8 cellular contexts compared by ENCODE assay signal in genomic region chr2:149329068-149329467, GRCh38. TPM values are rescaled to one million over a fixed set of nuclear protein-coding genes. Genes with fewer than 3 reads are reported as not detected.
A peak's percentile ranks its signal among the peaks of the same experiment; 100 is the strongest.
DNase-seq lines count a peak whose midpoint lies in the region; ATAC-seq, FAIRE-seq and TF ChIP-seq lines count a peak whose summit lies in the region.

No MANE protein-coding gene starts in this region.

- H3K4me2 ChIP-seq in GM12878 (ENCODE audit: control insufficient read depth, insufficient read depth), result peak overlapping the region; percentile 79; the same call in 1 of the 2 replicates

- BruUV-seq in GM12878 (replicated peaks; lab: Mats Ljungman, UMichigan), result no TSS peak

- DNase-seq in DMS153 (lab: John Stamatoyannopoulos, UW) (peak; percentile 38), GM12878 (ENCODE audit: low read depth, low spot score) (no peak), amygdala (lab: John Stamatoyannopoulos, UW) (no peak), SHP77 (lab: John Stamatoyannopoulos, UW) (no peak), NCI-H446 (lab: John Stamatoyannopoulos, UW) (no peak)

- H3K4me3 ChIP-seq in HUES64 (ENCODE audit: low read length) (peak overlapping the region; percentile 93), GM12878 (no peak overlapping the region), mucosa of rectum (ENCODE audit: low read length in 2 of 2) (peak overlapping the region; percentile 67 to 81)

- no peak for TF ChIP-seq RAD21 in GM12878 (IDR thresholded peaks at IDR 0.05; ENCODE audit: insufficient read depth, low read depth, low read length)

- H3K27ac ChIP-seq in HUES64 (ENCODE audit: low read depth, low read length), result no peak overlapping the region
- H3K27ac ChIP-seq in GM12878 (ENCODE audit: control insufficient read depth, insufficient read depth), result no peak overlapping the region
- H3K27ac ChIP-seq in mucosa of rectum (ENCODE audit: low read depth in 2 of 2, low read length in 2 of 2), result no peak overlapping the region

- TF ChIP-seq CTCF in GM12878 (IDR thresholded peaks at IDR 0.05 in 2 of 3, conservative IDR thresholded peaks at IDR 0.05 in 1 of 3; ENCODE audit: control insufficient read depth in 2 of 3, extremely low read depth in 1 of 3, insufficient read depth in 1 of 3, low read depth in 3 of 3, low read length in 3 of 3), result peak in 1 of 3 experiments; percentile 7; a peak in 1 of 6 replicates

- in situ Hi-C loops in GM12878 (cut with MboI), result no loop called here

- H3K27me3 ChIP-seq in HUES64 (ENCODE audit: insufficient read depth, low read length), result peaks cover 28% of the 10 kb centered on the region
- peaks cover 2 to 9% of the 10 kb centered on the region in 2 experiments for H3K27me3 ChIP-seq in GM12878 (replicated peaks in 1 of 2; ENCODE audit: control insufficient read depth in 2 of 2, insufficient read depth in 2 of 2, low read length in 1 of 2)
- H3K27me3 ChIP-seq in mucosa of rectum (ENCODE audit: control insufficient read depth in 2 of 2, insufficient read depth in 2 of 2, low read length in 2 of 2), result peaks cover 0 to 7% of the 10 kb centered on the region in 2 donors

- H3K79me2 ChIP-seq in GM12878 (ENCODE audit: control insufficient read depth, insufficient read depth, low read length), result no peaks in the 10 kb centered on the region

- H3K9me3 ChIP-seq in HUES64 (ENCODE audit: insufficient read depth, low read depth, low read length), result no peaks in the 10 kb centered on the region
- no peaks in the 10 kb centered on the region for H3K9me3 ChIP-seq in GM12878 (replicated peaks; ENCODE audit: control insufficient read depth, insufficient read depth, low read length)
- no peaks in the 10 kb centered on the region for H3K9me3 ChIP-seq in mucosa of rectum (ENCODE audit: control insufficient read depth in 2 of 2, low read length in 2 of 2)

- no peaks in the 10 kb centered on the region for H3K36me3 ChIP-seq in HUES64 (ENCODE audit: insufficient read depth, low read length)
- H3K36me3 ChIP-seq in GM12878 (ENCODE audit: control insufficient read depth in 2 of 2, insufficient read depth in 2 of 2, low read length in 1 of 2), result no peaks in the 10 kb centered on the region
- no peaks in the 10 kb centered on the region for H3K36me3 ChIP-seq in mucosa of rectum (ENCODE audit: control insufficient read depth in 2 of 2, insufficient read depth in 2 of 2, low read length in 2 of 2)

- POLR2A ChIA-PET in GM12878 (lab: Charles Lee), result no interaction called here

- SMC1A ChIA-PET in GM12878 (lab: Charles Lee; ENCODE audit: uncharacterized antibody, unreplicated experiment), result interaction anchor here (1.5 kb wide), 1 partner anchor 311 kb away, joined by 3 read pairs; no protein-coding TSS in a partner anchor

- no peaks in the 10 kb centered on the region for H4K20me1 ChIP-seq in GM12878 (ENCODE audit: control insufficient read depth, insufficient read depth)

- 53% methylated on average over 8 of the region's 8 CpGs for WGBS in HUES64
- 18% methylated on average over 8 of the region's 8 CpGs for WGBS in GM12878 (ENCODE audit: insufficient coverage, insufficient replicate concordance, low lambda C conversion rate, missing lambda C conversion rate)

- no peak overlapping the region for H2AFZ ChIP-seq in GM12878 (ENCODE audit: control insufficient read depth, low read depth, low read length)

- intact Hi-C loops in GM12878 (cut with micrococcal nuclease; ENCODE audit: unreplicated experiment), result loop anchor here (5.0 kb wide), 1 partner anchor 287 kb away; no protein-coding TSS in a partner anchor

- H3K9ac ChIP-seq in HUES64 (ENCODE audit: low read depth, low read length), result no peak overlapping the region
- no peak overlapping the region for H3K9ac ChIP-seq in GM12878 (ENCODE audit: control insufficient read depth, insufficient read depth, low read length)
- no peak overlapping the region for H3K9ac ChIP-seq in mucosa of rectum (ENCODE audit: low read depth in 1 of 2, low read length in 2 of 2)

- no peak for ATAC-seq in GM12878
- ATAC-seq in HG03439 (IDR thresholded peaks at IDR 0.05; ENCODE audit: unreplicated experiment), result no peak

- no peak for FAIRE-seq in GM12878 (lab: Jason Lieb, UNC)

- H3K4me1 ChIP-seq in HUES64 (ENCODE audit: insufficient read depth, low read length) (peaks cover 5% of the 10 kb centered on the region), GM12878 (ENCODE audit: control insufficient read depth, insufficient read depth, low read length) (no peaks in the 10 kb centered on the region), mucosa of rectum (ENCODE audit: control insufficient read depth in 2 of 2, insufficient read depth in 2 of 2, low read length in 2 of 2) (peaks cover 0 to 8% of the 10 kb centered on the region in 2 donors)

- TF ChIP-seq POLR2A in GM12878 (IDR thresholded peaks at IDR 0.05; ENCODE audit: low read depth, low read length), result no peak

- TF ChIP-seq EP300 in GM12878 (IDR thresholded peaks at IDR 0.05; ENCODE audit: borderline replicate concordance in 1 of 2, control insufficient read depth in 1 of 2, low read depth in 2 of 2, low read length in 2 of 2), result no peak

- RAD21 ChIA-PET in GM12878 (lab: Charles Lee; ENCODE audit: unreplicated experiment), result no interaction called here

- CTCF ChIA-PET in GM12878 (lab: Yijun Ruan, JAX), result no interaction called here

TF ChIP-seq in GM12878, 131 proteins besides CTCF, POLR2A, EP300 and RAD21:
- TF ChIP-seq YBX1 (IDR thresholded peaks at IDR 0.05) (no peak), JUND (IDR thresholded peaks at IDR 0.05; ENCODE audit: low read depth, low read length) (no peak), CBX5 (IDR thresholded peaks at IDR 0.05; ENCODE audit: low read depth) (no peak), SIN3A (IDR thresholded peaks at IDR 0.05; ENCODE audit: low read depth, low read length) (no peak), MEF2B (IDR thresholded peaks at IDR 0.05; ENCODE audit: partially characterized antibody, poor library complexity, severe bottlenecking) (no peak), HDGF (IDR thresholded peaks at IDR 0.05) (no peak), TBL1XR1 (IDR thresholded peaks at IDR 0.05; ENCODE audit: low read depth, low read length) (no peak), ESRRA (IDR thresholded peaks at IDR 0.05; ENCODE audit: low read length) (no peak)

RNA-seq across cellular contexts. Expression of gene LYPD6, which starts 1.3 kb away (rescaled TPM):
- 3.9 TPM for polyA plus RNA-seq in HUES64 (2013, experiment 1 of 2)
- polyA plus RNA-seq in HUES64 (2013, experiment 2 of 2), result 4.8 TPM
- total RNA-seq in GM12878 (2013; cell fraction: nucleolus; rRNA removed), result not detected in 2 replicates
- not detected in 2 replicates for total RNA-seq in GM12878 (2014; rRNA removed)
- total RNA-seq in GM12878 (2014; rRNA removed; fragmentation: Illumina TruSeq; extraction: Trizol), result not detected in 2 replicates
- total RNA-seq in GM12878 (2021), result not detected in 2 replicates
- polyA plus RNA-seq in GM12878 (2011; ENCODE audit: low read depth), result not detected
- polyA plus RNA-seq in GM12878 (2011; rRNA removed), result not detected in 2 replicates
- polyA plus RNA-seq in GM12878 (2011; cell fraction: cytosol; rRNA removed), result not detected in 2 replicates
- polyA plus RNA-seq in GM12878 (2011; cell fraction: nucleus; rRNA removed), result not detected in 2 replicates
- 0.08 TPM in 1 of 2 replicates, not detected in the other for polyA plus RNA-seq in GM12878 (2012)
- polyA plus RNA-seq in GM12878 (2014; fragmentation: Illumina TruSeq; extraction: Trizol), result not detected in 2 replicates
- not detected for polyA plus RNA-seq in GM12878 (2014; fragmentation: Nextera tagmentation; extraction: Ambion mirVana)
- not detected in 2 replicates for polyA plus RNA-seq in GM12878 (2014; rRNA removed)
- not detected for polyA plus RNA-seq in GM12878 (2016; fragmentation: Nextera tagmentation; extraction: Ambion mirVana)
- not detected in 2 replicates for polyA minus RNA-seq in GM12878 (2011; rRNA and poly(A)+ RNA removed)
- not detected in 2 replicates for polyA minus RNA-seq in GM12878 (2011; cell fraction: cytosol; rRNA and poly(A)+ RNA removed)
- not detected in 2 replicates for polyA minus RNA-seq in GM12878 (2011; cell fraction: nucleus; rRNA and poly(A)+ RNA removed)
